ENCODE assay signal across 8 cellular contexts in genomic region chr19:35211545-35212230, GRCh38. TPM values are rescaled to one million over a fixed set of nuclear protein-coding genes. Genes with fewer than 3 reads are reported as not detected.
DNase-seq lines count a peak whose midpoint lies in the region; ATAC-seq, FAIRE-seq and TF ChIP-seq lines count a peak whose summit lies in the region.

No MANE protein-coding gene starts in this region.

- H3K79me2 ChIP-seq in endothelial cell of umbilical vein (ENCODE audit: control insufficient read depth, insufficient read depth, low read length), result no peaks in the 10 kb centered on the region

- FAIRE-seq in endothelial cell of umbilical vein (lab: Jason Lieb, UNC), result peak; percentile 42

- peaks cover 16% of the 10 kb centered on the region for H3K4me1 ChIP-seq in endothelial cell of umbilical vein (ENCODE audit: control insufficient read depth, extremely low read depth, insufficient read depth, low read length)

- peaks cover 78% of the 10 kb centered on the region for H3K4me1 Mint-ChIP-seq in activated CD4-positive, alpha-beta memory T cell treated with anti-CD3 and anti-CD28 coated beads for 36 hours (ENCODE audit: low read depth)

- H3K27me3 Mint-ChIP-seq in activated CD4-positive, alpha-beta memory T cell treated with anti-CD3 and anti-CD28 coated beads for 36 hours, result no peaks in the 10 kb centered on the region

- TF ChIP-seq CTCF in GM12873 (IDR thresholded peaks at IDR 0.05; ENCODE audit: insufficient read depth, low read depth, low read length, missing control alignments) (peak; percentile 22), endothelial cell of umbilical vein (IDR thresholded peaks at IDR 0.05; ENCODE audit: extremely low read depth in 1 of 2, insufficient read depth in 1 of 2, low read depth in 1 of 2, low read length in 2 of 2) (no peak)

- no peak overlapping the region for H3K4me3 ChIP-seq in endothelial cell of umbilical vein (replicated peaks in 1 of 3; ENCODE audit: insufficient read depth in 1 of 3, low read depth in 1 of 3, low read length in 3 of 3)

- CTCF ChIA-PET in activated CD4-positive, alpha-beta memory T cell treated with anti-CD3 and anti-CD28 coated beads for 36 hours (lab: Charles Lee), result interaction anchor here (0.6 kb wide), 2 partner anchors 55 to 69 kb away, joined by 3 to 4 read pairs; no protein-coding TSS in a partner anchor
- CTCF ChIA-PET in endothelial cell of umbilical vein (lab: Charles Lee), result no interaction called here

- peak overlapping the region; percentile 42 for H3K4me3 Mint-ChIP-seq in activated CD4-positive, alpha-beta memory T cell treated with anti-CD3 and anti-CD28 coated beads for 36 hours

- H4K20me1 ChIP-seq in endothelial cell of umbilical vein (replicated peaks; ENCODE audit: control insufficient read depth, extremely low read depth, insufficient read depth, low read length), result no peaks in the 10 kb centered on the region

- H3K9me1 ChIP-seq in endothelial cell of umbilical vein (replicated peaks; ENCODE audit: control insufficient read depth, extremely low read depth, insufficient read depth, low read length), result no peaks in the 10 kb centered on the region

- no peak overlapping the region for H3K4me2 ChIP-seq in endothelial cell of umbilical vein (ENCODE audit: insufficient read depth, low read length)

- POLR2A ChIA-PET in activated CD4-positive, alpha-beta memory T cell treated with anti-CD3 and anti-CD28 coated beads for 36 hours (lab: Charles Lee), result interaction anchor here (0.6 to 1.6 kb wide), 2 partner anchors 28 to 54 kb away, joined by 3 read pairs; no protein-coding TSS in a partner anchor
- POLR2A ChIA-PET in endothelial cell of umbilical vein (lab: Charles Lee), result no interaction called here

- no peaks in the 10 kb centered on the region for H3K9me3 ChIP-seq in endothelial cell of umbilical vein (replicated peaks; ENCODE audit: control insufficient read depth, insufficient read depth, low read length)

- DNase-seq in activated CD4-positive, alpha-beta memory T cell treated with anti-CD3 and anti-CD28 coated beads for 36 hours, result peak; percentile 83
- DNase-seq in endothelial cell of umbilical vein (ENCODE audit: low read depth, low spot score), result peak; percentile 48
- DNase-seq in stimulated activated CD4-positive, alpha-beta T cell treated with anti-CD3 and anti-CD28 coated beads, TNF-alpha, amount 100 ng/mL, for 1 hour (ENCODE audit: low read depth in 3 of 3, low spot score in 1 of 3), result peak in 2 of 3 donors; percentile 54 to 71
- no peak for DNase-seq in NCI-H226
- DNase-seq in midbrain (lab: John Stamatoyannopoulos, UW), result no peak

- no peak overlapping the region for H3K9ac ChIP-seq in endothelial cell of umbilical vein (replicated peaks; ENCODE audit: extremely low read depth, insufficient read depth, low read length)

- peak overlapping the region; percentile 92 for H3K27ac Mint-ChIP-seq in activated CD4-positive, alpha-beta memory T cell treated with anti-CD3 and anti-CD28 coated beads for 36 hours

- no peak overlapping the region for H2AFZ ChIP-seq in endothelial cell of umbilical vein (ENCODE audit: low read depth, low read length)

- H3K36me3 ChIP-seq in endothelial cell of umbilical vein (ENCODE audit: control insufficient read depth in 2 of 2, extremely low read depth in 1 of 2, insufficient read depth in 2 of 2, low read length in 2 of 2), result no peaks in the 10 kb centered on the region

- H3K36me3 Mint-ChIP-seq in activated CD4-positive, alpha-beta memory T cell treated with anti-CD3 and anti-CD28 coated beads for 36 hours, result peaks cover 2% of the 10 kb centered on the region

- no peak overlapping the region for H3K27ac ChIP-seq in endothelial cell of umbilical vein (ENCODE audit: insufficient read depth, low read depth, low read length)

- H3K9me3 Mint-ChIP-seq in activated CD4-positive, alpha-beta memory T cell treated with anti-CD3 and anti-CD28 coated beads for 36 hours, result peaks cover 5% of the 10 kb centered on the region

- dilution Hi-C loops in endothelial cell of umbilical vein (cut with MboI; ENCODE audit: extremely low pct_ligation_motif_present, low sequenced_read_pairs), result no loop called here

- intact Hi-C loops in activated CD4-positive, alpha-beta memory T cell treated with anti-CD3 and anti-CD28 coated beads for 36 hours (cut with micrococcal nuclease), result loop anchor here (5.0 to 10.0 kb wide), 3 partner anchors 147 to 501 kb away; no protein-coding TSS in a partner anchor
- intact Hi-C loops in endothelial cell of umbilical vein (cut with micrococcal nuclease), result loop anchor here (2.0 to 5.0 kb wide), 2 partner anchors 56 to 57 kb away; partner anchors contain the start of genes FXYD5 and USF2

- peaks cover 2 to 4% of the 10 kb centered on the region in 2 experiments for H3K27me3 ChIP-seq in endothelial cell of umbilical vein (ENCODE audit: control insufficient read depth in 2 of 2, insufficient read depth in 2 of 2, low read length in 2 of 2)

- TF ChIP-seq POLR2A in endothelial cell of umbilical vein (IDR thresholded peaks at IDR 0.05; ENCODE audit: low read depth, low read length) (no peak), GM18505 (IDR thresholded peaks at IDR 0.05; ENCODE audit: borderline replicate concordance, extremely low read depth, insufficient read depth, insufficient read length) (no peak)

- BruUV-seq in endothelial cell of umbilical vein (replicated peaks; lab: Mats Ljungman, UMichigan), result no TSS peak

- no peak for ATAC-seq in GM21528 (IDR thresholded peaks at IDR 0.05; ENCODE audit: low FRiP score, unreplicated experiment)
- ATAC-seq in GM18505 (IDR thresholded peaks at IDR 0.05; ENCODE audit: unreplicated experiment), result no peak

TF ChIP-seq in endothelial cell of umbilical vein, 7 proteins besides CTCF, POLR2A, EP300 and RAD21:
- TF ChIP-seq GATA2 (IDR thresholded peaks at IDR 0.05; ENCODE audit: insufficient read depth, insufficient read length, low read depth, low read length), result peak; percentile 29
- TF ChIP-seq MAX (IDR thresholded peaks at IDR 0.05; ENCODE audit: insufficient read depth, insufficient read length), result peak; percentile 15
- no peak for TF ChIP-seq MYC (IDR thresholded peaks at IDR 0.05; ENCODE audit: low read depth, low read length)

RNA-seq across cellular contexts. Expression of gene FAM187B, which starts 16.9 kb away (rescaled TPM):
- total RNA-seq in activated CD4-positive, alpha-beta memory T cell treated with anti-CD3 and anti-CD28 coated beads for 36 hours, result under 1 TPM in 1 of 2 experiments, not detected in 1; 0.19 TPM
- not detected in 2 replicates for total RNA-seq in endothelial cell of umbilical vein
- not detected in 2 replicates for polyA plus RNA-seq in endothelial cell of umbilical vein
- polyA plus RNA-seq in endothelial cell of umbilical vein (2011; cell fraction: cytosol; rRNA removed), result not detected in 2 replicates
- not detected in 2 replicates for polyA plus RNA-seq in endothelial cell of umbilical vein (2011; cell fraction: nucleus; rRNA removed)
- polyA plus RNA-seq in endothelial cell of umbilical vein (2012), result not detected in 2 replicates
- not detected in 2 replicates for polyA minus RNA-seq in endothelial cell of umbilical vein
- polyA minus RNA-seq in endothelial cell of umbilical vein (2011; cell fraction: cytosol; rRNA and poly(A)+ RNA removed), result not detected
- not detected in 2 replicates for polyA minus RNA-seq in endothelial cell of umbilical vein (2011; cell fraction: nucleus; rRNA and poly(A)+ RNA removed)

RNA-seq across cellular contexts. Expression of gene LSR, which starts 37.1 kb away (rescaled TPM):
- 10 to 100 TPM; 25.4 to 28.7 TPM for total RNA-seq in activated CD4-positive, alpha-beta memory T cell treated with anti-CD3 and anti-CD28 coated beads for 36 hours
- total RNA-seq in endothelial cell of umbilical vein, result 0.74 and 1.0 TPM in 2 replicates
- 0.76 and 0.94 TPM in 2 replicates for polyA plus RNA-seq in endothelial cell of umbilical vein
- polyA plus RNA-seq in endothelial cell of umbilical vein (2011; cell fraction: cytosol; rRNA removed), result 0.43 and 0.58 TPM in 2 replicates
- polyA plus RNA-seq in endothelial cell of umbilical vein (2011; cell fraction: nucleus; rRNA removed), result 0.12 and 0.20 TPM in 2 replicates
- polyA plus RNA-seq in endothelial cell of umbilical vein (2012), result 0.37 and 0.71 TPM in 2 replicates
- 0.22 and 0.47 TPM in 2 replicates for polyA minus RNA-seq in endothelial cell of umbilical vein
- 45.3 TPM for polyA minus RNA-seq in endothelial cell of umbilical vein (2011; cell fraction: cytosol; rRNA and poly(A)+ RNA removed)
- polyA minus RNA-seq in endothelial cell of umbilical vein (2011; cell fraction: nucleus; rRNA and poly(A)+ RNA removed), result 0.34 TPM in 1 of 2 replicates, not detected in the other

RNA-seq across cellular contexts. Expression of gene USF2, which starts 57.1 kb away (rescaled TPM):
- total RNA-seq in activated CD4-positive, alpha-beta memory T cell treated with anti-CD3 and anti-CD28 coated beads for 36 hours, result 100 to 1,000 TPM; 117 to 121 TPM
- 76.8 and 85.8 TPM in 2 replicates for total RNA-seq in endothelial cell of umbilical vein
- 75.0 and 80.5 TPM in 2 replicates for polyA plus RNA-seq in endothelial cell of umbilical vein
- 53.8 and 74.8 TPM in 2 replicates for polyA plus RNA-seq in endothelial cell of umbilical vein (2011; cell fraction: cytosol; rRNA removed)
- 115 and 123 TPM in 2 replicates for polyA plus RNA-seq in endothelial cell of umbilical vein (2011; cell fraction: nucleus; rRNA removed)
- polyA plus RNA-seq in endothelial cell of umbilical vein (2012), result 61.5 and 72.4 TPM in 2 replicates
- polyA minus RNA-seq in endothelial cell of umbilical vein, result 39.8 and 71.2 TPM in 2 replicates
- 63.2 TPM for polyA minus RNA-seq in endothelial cell of umbilical vein (2011; cell fraction: cytosol; rRNA and poly(A)+ RNA removed)
- polyA minus RNA-seq in endothelial cell of umbilical vein (2011; cell fraction: nucleus; rRNA and poly(A)+ RNA removed), result 24.9 and 34.6 TPM in 2 replicates

RNA-seq across cellular contexts. Expression of gene FXYD5, which starts 57.2 kb away (rescaled TPM):
- total RNA-seq in activated CD4-positive, alpha-beta memory T cell treated with anti-CD3 and anti-CD28 coated beads for 36 hours, result 100 to 1,000 TPM; 334 to 360 TPM
- 219 and 223 TPM in 2 replicates for total RNA-seq in endothelial cell of umbilical vein
- 290 and 387 TPM in 2 replicates for polyA plus RNA-seq in endothelial cell of umbilical vein
- 320 and 328 TPM in 2 replicates for polyA plus RNA-seq in endothelial cell of umbilical vein (2011; cell fraction: cytosol; rRNA removed)
- polyA plus RNA-seq in endothelial cell of umbilical vein (2011; cell fraction: nucleus; rRNA removed), result 102 and 116 TPM in 2 replicates
- 278 and 370 TPM in 2 replicates for polyA plus RNA-seq in endothelial cell of umbilical vein (2012)
- polyA minus RNA-seq in endothelial cell of umbilical vein, result 161 and 173 TPM in 2 replicates
- polyA minus RNA-seq in endothelial cell of umbilical vein (2011; cell fraction: cytosol; rRNA and poly(A)+ RNA removed), result 97.0 TPM
- 58.1 and 58.4 TPM in 2 replicates for polyA minus RNA-seq in endothelial cell of umbilical vein (2011; cell fraction: nucleus; rRNA and poly(A)+ RNA removed)

Comparison
In these comparisons a context has a peak if more than half of its experiments do, and no peak if none do; other contexts are left out.
1. DNase-seq: peak in activated CD4-positive, alpha-beta memory T cell treated with anti-CD3 and anti-CD28 coated beads for 36 hours (single experiment), endothelial cell of umbilical vein (single experiment) and stimulated activated CD4-positive, alpha-beta T cell treated with anti-CD3 and anti-CD28 coated beads, TNF-alpha, amount 100 ng/mL, for 1 hour (2 of 3); none in NCI-H226 (single experiment) and midbrain (single experiment).
2. RNA of gene LSR, which starts 37.1 kb away (total RNA-seq): 25.4 to 28.7 TPM in activated CD4-positive, alpha-beta memory T cell treated with anti-CD3 and anti-CD28 coated beads for 36 hours; 0.74 to 1.0 TPM in endothelial cell of umbilical vein; every median in the first group is over 10 times any median in the second.